26 cellular contexts compared by ENCODE assay signal in genomic region chr3:171404376-171404982, GRCh38. TPM values are rescaled to one million over a fixed set of nuclear protein-coding genes. Genes with fewer than 3 reads are reported as not detected.
DNase-seq lines count a peak whose midpoint lies in the region; ATAC-seq and TF ChIP-seq lines count a peak whose summit lies in the region.
"Had no signal": no experiment of that assay in that cellular context is flagged by ENCODE, and none has a peak within 500 bp of the region (broad histone marks: within the 10 kb centered on the region; RNA-seq: fewer than 3 reads in every experiment).

No MANE protein-coding gene starts in this region.

- WGBS in right lobe of liver (ENCODE audit: insufficient coverage, low coverage, low lambda C conversion rate, missing lambda C conversion rate), result 24% methylated on average over 3 of the region's 3 CpGs
- 18 to 35% methylated on average over 3 of the region's 3 CpGs for WGBS in thyroid gland, 2 donors

- CTCF ChIA-PET in WTC11 (lab: Charles Lee), result interaction anchor here (0.6 to 1.2 kb wide), 3 partner anchors 22 to 443 kb away, joined by 3 to 5 read pairs (median 4); no protein-coding TSS in a partner anchor

- H3K36me3 ChIP-seq in right lobe of liver (no peaks in the 10 kb centered on the region), thyroid gland (no peaks in the 10 kb centered on the region)
- H3K36me3 ChIP-seq: adrenal gland, BLaER1, SJSA1, spleen, upper lobe of right lung had no signal

- H3K27ac Mint-ChIP-seq in chondrocyte (ENCODE audit: unreplicated experiment) (peak overlapping the region; percentile 88), WTC11 (no peak overlapping the region)
- H3K27ac Mint-ChIP-seq: activated CD4-positive, alpha-beta memory T cell treated with anti-CD3 and anti-CD28 coated beads for 36 hours; T-helper 1 cell treated with Interleukin-12 subunit alpha and Interleukin-12 subunit beta and Interleukin-4 antibody, amounts not matched to agents 30 μg/mL and 1 μg/mL, for 36 hours had no signal

- TF ChIP-seq POLR2A in right lobe of liver (IDR thresholded peaks at IDR 0.05) (no peak), thyroid gland (IDR thresholded peaks at IDR 0.05) (no peak)

- peak; percentile 48 to 63 (median 58) for ATAC-seq in right lobe of liver
- ATAC-seq in WTC11, result no peak
- ATAC-seq in HG02938 (IDR thresholded peaks at IDR 0.05; ENCODE audit: unreplicated experiment), result no peak
- ATAC-seq: A549, upper lobe of right lung had no signal

- H3K9me3 ChIP-seq in right lobe of liver (no peaks in the 10 kb centered on the region), thyroid gland (no peaks in the 10 kb centered on the region)
- H3K9me3 ChIP-seq: A549, adrenal gland, BLaER1, SJSA1, spleen, upper lobe of right lung had no signal

- H3K27ac ChIP-seq in right lobe of liver, result no peak overlapping the region
- peak overlapping the region; percentile 68 to 83 (median 69) for H3K27ac ChIP-seq in thyroid gland
- H3K27ac ChIP-seq: A549, adrenal gland, BLaER1, epithelial cell of prostate, SJSA1, spleen, upper lobe of right lung had no signal

- H3K4me3 ChIP-seq in right lobe of liver (no peak overlapping the region), thyroid gland (replicated peaks in 1 of 3) (no peak overlapping the region)
- H3K4me3 ChIP-seq: A549, adrenal gland, BLaER1, SJSA1, spleen, upper lobe of right lung had no signal

- H3K27me3 Mint-ChIP-seq in chondrocyte (ENCODE audit: low read depth) (no peaks in the 10 kb centered on the region), WTC11 (ENCODE audit: low read depth) (no peaks in the 10 kb centered on the region)
- H3K27me3 Mint-ChIP-seq: activated CD4-positive, alpha-beta memory T cell treated with anti-CD3 and anti-CD28 coated beads for 36 hours had no signal

- H3K4me1 Mint-ChIP-seq in chondrocyte (ENCODE audit: low read depth), result peaks cover 39% of the 10 kb centered on the region
- peaks cover 46% of the 10 kb centered on the region for H3K4me1 Mint-ChIP-seq in WTC11

- TF ChIP-seq CTCF in chondrocyte (IDR thresholded peaks at IDR 0.05) (no peak), right lobe of liver (IDR thresholded peaks at IDR 0.05) (no peak), thyroid gland (IDR thresholded peaks at IDR 0.05) (no peak), WTC11 (IDR thresholded peaks at IDR 0.05) (no peak)

- DNase-seq in SIG-M5 treated with dmso at 0.1 percent for 504 hours (lab: John Stamatoyannopoulos, UW; ENCODE audit: unreplicated experiment) (peak; percentile 30), SIG-M5 (lab: John Stamatoyannopoulos, UW) (no peak), chondrocyte (ENCODE audit: low spot score) (no peak), right lobe of liver (no peak), thyroid gland (peak; percentile 32 to 41), COLO829 (ENCODE audit: low spot score) (no peak), WTC11 (ENCODE audit: low spot score) (no peak)
- DNase-seq: activated CD4-positive, alpha-beta memory T cell treated with anti-CD3 and anti-CD28 coated beads for 36 hours; activated gamma-delta T cell treated with Interleukin-2 at 50 U/mL for 16 hours; activated T-cell treated with anti-CD3 and anti-CD28 coated beads for 4 hours; adrenal gland; foreskin melanocyte; GOT3; NCI-H1436 treated with DMSO at 0.1 percent for 48 hours; NCI-H82; OCI-M1; spleen; stimulated activated CD4-positive, alpha-beta T cell treated with anti-CD3 and anti-CD28 coated beads, Interleukin-4, amount 100 ng/mL, for 4 hours; upper lobe of right lung had no signal

- H3K27me3 ChIP-seq in right lobe of liver, result no peaks in the 10 kb centered on the region
- H3K27me3 ChIP-seq in thyroid gland, result no peaks in the 10 kb centered on the region
- H3K27me3 ChIP-seq: adrenal gland, BLaER1, SJSA1, spleen, upper lobe of right lung had no signal

- H3K9me3 Mint-ChIP-seq in chondrocyte (ENCODE audit: low read depth) (peaks cover 8% of the 10 kb centered on the region), WTC11 (peaks cover 4% of the 10 kb centered on the region; the same call in 1 of the 2 replicates)
- H3K9me3 Mint-ChIP-seq: activated CD4-positive, alpha-beta memory T cell treated with anti-CD3 and anti-CD28 coated beads for 36 hours; T-helper 1 cell treated with Interleukin-12 subunit alpha and Interleukin-12 subunit beta and Interleukin-4 antibody, amounts not matched to agents 30 μg/mL and 1 μg/mL, for 36 hours had no signal

- H3K36me3 Mint-ChIP-seq in chondrocyte (ENCODE audit: low read depth) (no peaks in the 10 kb centered on the region), WTC11 (no peaks in the 10 kb centered on the region)

- H3K4me3 Mint-ChIP-seq in chondrocyte (ENCODE audit: unreplicated experiment) (peak overlapping the region; percentile 46), WTC11 (no peak overlapping the region)
- H3K4me3 Mint-ChIP-seq: activated CD4-positive, alpha-beta memory T cell treated with anti-CD3 and anti-CD28 coated beads for 36 hours; neural crest cell; T-helper 1 cell treated with Interleukin-12 subunit alpha and Interleukin-12 subunit beta and Interleukin-4 antibody, amounts not matched to agents 30 μg/mL and 1 μg/mL, for 36 hours had no signal

- POLR2A ChIA-PET in WTC11 (lab: Charles Lee), result interaction anchor here (0.6 kb wide), 1 partner anchor 14 kb away, joined by 4 read pairs; no protein-coding TSS in a partner anchor

- intact Hi-C loops in right lobe of liver (cut with DNase I), result no loop called here
- intact Hi-C loops in thyroid gland (cut with DNase I), result no loop called here

- peaks cover 0 to 11% (median 0%) of the 10 kb centered on the region in 4 donors for H3K4me1 ChIP-seq in right lobe of liver
- peaks cover 13 to 17% of the 10 kb centered on the region in 2 donors for H3K4me1 ChIP-seq in thyroid gland
- H3K4me1 ChIP-seq: A549, adrenal gland, BLaER1, SJSA1 had no signal

TF ChIP-seq in WTC11, 78 proteins besides CTCF, POLR2A, EP300 and RAD21:
- TF ChIP-seq NFYB (CRISPR knock-in tag; conservative IDR thresholded peaks at IDR 0.05; ENCODE audit: low read depth) (no peak), EMX1 (CRISPR knock-in tag; IDR thresholded peaks at IDR 0.05) (no peak), TEAD4 (CRISPR knock-in tag; IDR thresholded peaks at IDR 0.05) (no peak), ZNF219 (CRISPR knock-in tag; IDR thresholded peaks at IDR 0.05; ENCODE audit: borderline replicate concordance) (no peak), ZNF396 (CRISPR knock-in tag; IDR thresholded peaks at IDR 0.05; ENCODE audit: borderline replicate concordance) (no peak), CREM (CRISPR knock-in tag; IDR thresholded peaks at IDR 0.05) (no peak), RORB (CRISPR knock-in tag; IDR thresholded peaks at IDR 0.05) (no peak)
- TF ChIP-seq, protein P1, sequence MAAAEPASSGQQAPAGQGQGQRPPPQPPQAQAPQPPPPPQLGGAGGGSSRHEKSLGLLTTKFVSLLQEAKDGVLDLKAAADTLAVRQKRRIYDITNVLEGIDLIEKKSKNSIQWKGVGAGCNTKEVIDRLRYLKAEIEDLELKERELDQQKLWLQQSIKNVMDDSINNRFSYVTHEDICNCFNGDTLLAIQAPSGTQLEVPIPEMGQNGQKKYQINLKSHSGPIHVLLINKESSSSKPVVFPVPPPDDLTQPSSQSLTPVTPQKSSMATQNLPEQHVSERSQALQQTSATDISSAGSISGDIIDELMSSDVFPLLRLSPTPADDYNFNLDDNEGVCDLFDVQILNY (CRISPR knock-in tag; IDR thresholded peaks at IDR 0.05), result no peak

RNA-seq across cellular contexts. Expression of gene TNIK, which starts 55.7 kb away (rescaled TPM):
- total RNA-seq in chondrocyte (16.9 to 18.7 TPM (median 17.5 TPM) in 3 replicates), right lobe of liver (1 to 10 TPM; 5.2 to 8.0 (median 6.8) TPM), thyroid gland (10 to 100 TPM; 29.7 to 84.1 (median 48.9) TPM), WTC11 (2021) (50.3 to 53.0 TPM (median 51.9 TPM) in 3 replicates)

Comparison
In these comparisons a context has a peak if more than half of its experiments do, and no peak if none do; other contexts are left out.
1. DNase-seq: peak in SIG-M5 treated with dmso at 0.1 percent for 504 hours (single experiment) and thyroid gland (2 of 2); none in SIG-M5 (single experiment), chondrocyte (single experiment), right lobe of liver (0 of 3), COLO829 (single experiment) and WTC11 (single experiment).
2. ATAC-seq: peak in right lobe of liver (4 of 4); none in WTC11 (single experiment) and HG02938 (single experiment).
3. H3K27ac ChIP-seq: peak in thyroid gland (3 of 3); none in right lobe of liver (0 of 3).